Comparison of ENCODE assay signal across 8 cellular contexts in genomic region chr6:36442083-36442670, GRCh38. TPM values are rescaled to one million over a fixed set of nuclear protein-coding genes. Genes with fewer than 3 reads are reported as not detected.
A peak's percentile ranks its signal among the peaks of the same experiment; 100 is the strongest.
DNase-seq lines count a peak whose midpoint lies in the region; ATAC-seq and TF ChIP-seq lines count a peak whose summit lies in the region.

No MANE protein-coding gene starts in this region.

- peak overlapping the region; percentile 98 for H3K4me3 ChIP-seq in CD8-positive, alpha-beta memory T cell (ENCODE audit: low read length)
- H3K4me3 ChIP-seq in OCI-LY3 (ENCODE audit: low read length): peak overlapping the region; percentile 87
- peak overlapping the region; percentile 97 for H3K4me3 ChIP-seq in endodermal cell (ENCODE audit: low read length)
- peak overlapping the region; percentile 87 to 98 for H3K4me3 ChIP-seq in neutrophil (ENCODE audit: low read depth in 1 of 2, low read length in 1 of 2)

- no peaks in the 10 kb centered on the region for H3K36me3 ChIP-seq in CD8-positive, alpha-beta memory T cell (ENCODE audit: insufficient read depth, low read length)
- H3K36me3 ChIP-seq in OCI-LY3 (replicated peaks; ENCODE audit: low read depth, low read length) (peaks cover 3% of the 10 kb centered on the region), endodermal cell (ENCODE audit: control insufficient read depth, insufficient read depth, low read length) (no peaks in the 10 kb centered on the region), neutrophil (no peaks in the 10 kb centered on the region)

- 80 to 82% methylated on average over 10 to 12 of the region's 12 CpGs for WGBS in endodermal cell (ENCODE audit: insufficient coverage in 1 of 2, insufficient read length in 1 of 2), 2 experiments

- no peak for ATAC-seq in HG02588 (IDR thresholded peaks at IDR 0.05; ENCODE audit: unreplicated experiment)

- POLR2A ChIA-PET in CD8-positive, alpha-beta memory T cell (lab: Charles Lee): interaction anchor here (0.6 to 1.8 kb wide), 2 partner anchors 8 to 19 kb away, joined by 3 to 9 read pairs; no protein-coding TSS in a partner anchor

- H3K27ac ChIP-seq in CD8-positive, alpha-beta memory T cell (ENCODE audit: low read depth, low read length): peak overlapping the region; percentile 97
- H3K27ac ChIP-seq in OCI-LY3 (ENCODE audit: low read length) (peak overlapping the region; percentile 70), endodermal cell (ENCODE audit: low read depth, low read length) (peak overlapping the region; percentile 83), neutrophil (peak overlapping the region; percentile 97)

- H3K27me3 ChIP-seq in CD8-positive, alpha-beta memory T cell (ENCODE audit: insufficient read depth, low read length, poor library complexity, severe bottlenecking): no peaks in the 10 kb centered on the region
- no peaks in the 10 kb centered on the region for H3K27me3 ChIP-seq in OCI-LY3 (ENCODE audit: low read depth, low read length)
- H3K27me3 ChIP-seq in endodermal cell (ENCODE audit: control insufficient read depth, insufficient read depth, low read length, poor library complexity, severe bottlenecking): no peaks in the 10 kb centered on the region
- no peaks in the 10 kb centered on the region for H3K27me3 ChIP-seq in neutrophil

- CTCF ChIA-PET in CD8-positive, alpha-beta memory T cell (lab: Charles Lee): interaction anchor here (0.6 to 1.2 kb wide), 3 partner anchors 11 to 25 kb away, joined by 3 to 7 read pairs (median 3); no protein-coding TSS in a partner anchor

- H3K4me1 ChIP-seq in CD8-positive, alpha-beta memory T cell (ENCODE audit: insufficient read depth, low read length): peaks cover 36% of the 10 kb centered on the region
- peaks cover 26% of the 10 kb centered on the region for H3K4me1 ChIP-seq in OCI-LY3 (ENCODE audit: low read length)
- peaks cover 6% of the 10 kb centered on the region for H3K4me1 ChIP-seq in endodermal cell (ENCODE audit: control insufficient read depth, insufficient read depth, low read length)
- peaks cover 40 to 44% of the 10 kb centered on the region in 2 experiments for H3K4me1 ChIP-seq in neutrophil (ENCODE audit: control insufficient read depth in 1 of 2, insufficient read depth in 1 of 2, low read depth in 1 of 2, low read length in 1 of 2)

- peaks cover 43 to 53% (median 52%) of the 10 kb centered on the region in 3 donors for H3K4me1 Mint-ChIP-seq in CD8-positive, alpha-beta memory T cell
- peaks cover 22% of the 10 kb centered on the region for H3K4me1 Mint-ChIP-seq in endodermal cell

- H3K9ac ChIP-seq in OCI-LY3 (ENCODE audit: low read length): peak overlapping the region; percentile 92
- peak overlapping the region; percentile 73 for H3K9ac ChIP-seq in endodermal cell (ENCODE audit: extremely low read depth, low read length, poor library complexity, severe bottlenecking)

- TF ChIP-seq CTCF in OCI-LY3 (IDR thresholded peaks at IDR 0.05; ENCODE audit: low read depth, low read length) (no peak), endodermal cell (conservative IDR thresholded peaks at IDR 0.05) (no peak), neutrophil (IDR thresholded peaks at IDR 0.05) (no peak)

- H3K79me2 ChIP-seq in OCI-LY3 (ENCODE audit: low read length): peaks cover 50% of the 10 kb centered on the region

- peak overlapping the region; percentile 90 to 99 (median 97) for H3K27ac Mint-ChIP-seq in CD8-positive, alpha-beta memory T cell
- H3K27ac Mint-ChIP-seq in endodermal cell: peak overlapping the region; percentile 91

- peak overlapping the region; percentile 81 for H2AFZ ChIP-seq in OCI-LY3 (ENCODE audit: low read depth, low read length)

- peak overlapping the region; percentile 96 to 98 (median 98) for H3K4me3 Mint-ChIP-seq in CD8-positive, alpha-beta memory T cell
- H3K4me3 Mint-ChIP-seq in endodermal cell: peak overlapping the region; percentile 94

- no peaks in the 10 kb centered on the region for H3K9me3 ChIP-seq in CD8-positive, alpha-beta memory T cell (ENCODE audit: low read length)
- H3K9me3 ChIP-seq in OCI-LY3 (ENCODE audit: insufficient read depth, low read length): no peaks in the 10 kb centered on the region
- H3K9me3 ChIP-seq in endodermal cell (ENCODE audit: control insufficient read depth, low read length): no peaks in the 10 kb centered on the region
- no peaks in the 10 kb centered on the region for H3K9me3 ChIP-seq in neutrophil

- H3K4me2 ChIP-seq in OCI-LY3 (ENCODE audit: low read length): peak overlapping the region; percentile 82

- peaks cover 0 to 2% (median 0%) of the 10 kb centered on the region in 5 donors for H3K9me3 Mint-ChIP-seq in CD8-positive, alpha-beta memory T cell
- H3K9me3 Mint-ChIP-seq in endodermal cell: no peaks in the 10 kb centered on the region

- no peaks in the 10 kb centered on the region for H4K20me1 ChIP-seq in OCI-LY3 (ENCODE audit: insufficient read depth, low read length)

- no peak for DNase-seq in CD8-positive, alpha-beta memory T cell
- DNase-seq in endodermal cell (peak; percentile 48), NCI-H146 (lab: John Stamatoyannopoulos, UW) (no peak), NCI-H2196 (lab: John Stamatoyannopoulos, UW; ENCODE audit: unreplicated experiment) (no peak)
- no peak for DNase-seq in activated effector memory CD4-positive, alpha-beta T cell treated with anti-CD3 and anti-CD28 coated beads, Interleukin-2, amount 50 U/mL, for 16 hours

- H3K27me3 Mint-ChIP-seq in CD8-positive, alpha-beta memory T cell: peaks cover 0 to 3% of the 10 kb centered on the region in 2 donors
- no peaks in the 10 kb centered on the region for H3K27me3 Mint-ChIP-seq in endodermal cell (ENCODE audit: insufficient read depth)

- peaks cover 0 to 20% (median 0%) of the 10 kb centered on the region in 3 donors for H3K36me3 Mint-ChIP-seq in CD8-positive, alpha-beta memory T cell
- H3K36me3 Mint-ChIP-seq in endodermal cell (ENCODE audit: low read depth): peaks cover 3% of the 10 kb centered on the region

RNA-seq across cellular contexts. Expression of gene PXT1, which starts 0.5 kb away (rescaled TPM):
- total RNA-seq in CD8-positive, alpha-beta memory T cell: under 1 TPM in 1 of 2 experiments, not detected in 1; 0.20 TPM
- not detected for polyA plus RNA-seq in CD8-positive, alpha-beta memory T cell
- total RNA-seq in endodermal cell: under 1 TPM in 1 of 2 donors, not detected in 1; 0.15 TPM
- polyA plus RNA-seq in endodermal cell (2013, experiment 1 of 2): not detected
- 0.33 TPM for polyA plus RNA-seq in endodermal cell (2013, experiment 2 of 2)

RNA-seq across cellular contexts. Expression of gene KCTD20, which starts 0.6 kb away (rescaled TPM):
- total RNA-seq in CD8-positive, alpha-beta memory T cell: 10 to 100 TPM; 52.3 to 52.4 TPM
- polyA plus RNA-seq in CD8-positive, alpha-beta memory T cell: 41.4 TPM
- total RNA-seq in endodermal cell: 10 to 100 TPM; 20.5 to 29.0 TPM
- 40.9 TPM for polyA plus RNA-seq in endodermal cell (2013, experiment 1 of 2)
- polyA plus RNA-seq in endodermal cell (2013, experiment 2 of 2): 43.1 TPM

RNA-seq across cellular contexts. Expression of gene ETV7, which starts 54.7 kb away (rescaled TPM):
- total RNA-seq in CD8-positive, alpha-beta memory T cell: under 1 TPM; 0.61 to 0.78 TPM
- 2.4 TPM for polyA plus RNA-seq in CD8-positive, alpha-beta memory T cell
- total RNA-seq in endodermal cell: under 1 TPM; 0.42 TPM
- polyA plus RNA-seq in endodermal cell (2013, experiment 1 of 2): 0.18 TPM
- polyA plus RNA-seq in endodermal cell (2013, experiment 2 of 2): 0.41 TPM
